In genomic region chr21:41954654-41955499, GRCh38 we compare ENCODE assay signal across 1 cellular context.
TF ChIP-seq lines count a peak whose summit lies in the region.

No MANE protein-coding gene starts in this region.

TF ChIP-seq in GM23338, 12 proteins besides CTCF, POLR2A, EP300 and RAD21 (continued from another document):
- TF ChIP-seq ZNF462 (CRISPR knock-in tag; IDR thresholded peaks at IDR 0.05): no peak
- no peak for TF ChIP-seq CREB1 (CRISPR knock-in tag; IDR thresholded peaks at IDR 0.05; ENCODE audit: low read depth)
- no peak for TF ChIP-seq JUNB (IDR thresholded peaks at IDR 0.05; ENCODE audit: unreplicated experiment)
- no peak for TF ChIP-seq STAT1 (IDR thresholded peaks at IDR 0.05; ENCODE audit: unreplicated experiment)
- no peak for TF ChIP-seq NANOG (IDR thresholded peaks at IDR 0.05; ENCODE audit: borderline replicate concordance)
- TF ChIP-seq ETS1 (IDR thresholded peaks at IDR 0.05): no peak
